ENCODE assay signal across 8 cellular contexts in the genomic region with DNA sequence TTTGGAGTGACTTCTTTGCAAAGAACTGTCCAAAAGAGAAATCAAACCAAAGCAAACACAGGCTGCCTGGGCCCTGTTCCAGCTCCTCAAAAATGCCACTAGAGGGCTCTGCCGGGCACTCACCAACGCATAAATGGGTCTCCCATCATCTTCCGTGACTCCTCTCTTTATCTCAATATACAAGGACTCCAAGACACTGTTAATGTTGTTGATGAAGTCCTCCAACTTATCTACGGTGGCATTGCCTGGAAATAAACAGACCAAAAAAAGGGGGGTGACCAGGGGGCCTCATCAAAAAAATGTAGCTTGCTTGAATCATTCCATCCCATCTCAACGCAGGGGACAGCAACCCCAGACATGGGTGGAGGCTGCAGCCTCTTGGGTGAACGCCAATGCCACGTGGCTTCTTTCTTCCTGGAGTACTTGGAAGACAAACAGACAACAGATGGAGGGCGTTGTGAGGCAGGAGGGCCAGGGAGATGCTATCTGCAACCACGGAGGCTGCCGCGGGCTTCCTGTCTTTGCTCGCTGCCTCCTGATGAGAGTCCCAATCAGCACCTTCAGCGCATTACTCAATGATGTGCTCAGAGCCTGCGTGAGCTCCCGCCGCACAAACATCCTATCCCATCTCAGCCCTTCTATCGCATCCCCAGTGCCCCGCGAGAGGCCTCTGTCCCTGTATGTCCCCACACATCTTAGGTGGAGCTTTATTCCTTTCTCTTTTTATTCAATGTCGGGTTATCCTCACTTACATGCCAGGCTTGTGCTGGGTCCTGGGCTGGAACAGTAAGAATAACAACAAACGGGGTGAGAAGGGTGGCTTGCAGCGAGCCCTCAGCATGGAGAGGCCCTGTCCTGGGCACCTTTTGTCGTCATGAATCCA. TPM values are rescaled to one million over a fixed set of nuclear protein-coding genes. Genes with fewer than 3 reads are reported as not detected.
DNase-seq lines count a peak whose midpoint lies in the region; ATAC-seq and TF ChIP-seq lines count a peak whose summit lies in the region.

No MANE protein-coding gene starts in this region.

- H3K27ac ChIP-seq in PC-9 (no peak overlapping the region), esophagus (ENCODE audit: low read depth in 2 of 2, low read length in 1 of 2) (peak overlapping the region; percentile 82 to 83)

- H3F3A ChIP-seq in PC-9 (ENCODE audit: insufficient read depth, low read depth): peaks cover 8% of the 10 kb centered on the region; the same call in 1 of the 2 replicates

- H2AFZ ChIP-seq in PC-9: no peak overlapping the region

- H3K4me1 Mint-ChIP-seq in activated T-cell treated with anti-CD3 and anti-CD28 coated beads, Interleukin-2, amount 50 U/mL, for 4 hours (ENCODE audit: low read depth): peaks cover 95% of the 10 kb centered on the region
- H3K4me1 Mint-ChIP-seq in naive B cell: peaks cover 79 to 99% (median 93%) of the 10 kb centered on the region in 3 donors

- H3K27ac Mint-ChIP-seq in naive B cell: peak overlapping the region; percentile 78 to 100 (median 94)

- H4K20me1 ChIP-seq in PC-9 (ENCODE audit: insufficient read depth): no peaks in the 10 kb centered on the region

- H3K36me3 ChIP-seq in PC-9 (ENCODE audit: low read depth) (peaks cover 13% of the 10 kb centered on the region; the same call in 1 of the 2 replicates), esophagus (ENCODE audit: control insufficient read depth in 2 of 2, insufficient read depth in 2 of 2, low read length in 1 of 2) (peaks cover 0 to 3% of the 10 kb centered on the region in 2 donors)

- ATAC-seq in activated T-cell treated with anti-CD3 and anti-CD28 coated beads, Interleukin-2, amount 50 U/mL, for 4 hours: peak; percentile 36 to 44
- peak; percentile 21 to 39 for ATAC-seq in naive B cell (ENCODE audit: low read depth in 2 of 2)
- ATAC-seq in GM18511 (IDR thresholded peaks at IDR 0.05; ENCODE audit: unreplicated experiment): no peak

- peaks cover 13% of the 10 kb centered on the region for H3K36me3 Mint-ChIP-seq in activated T-cell treated with anti-CD3 and anti-CD28 coated beads, Interleukin-2, amount 50 U/mL, for 4 hours (ENCODE audit: insufficient read depth)
- no peaks in the 10 kb centered on the region for H3K36me3 Mint-ChIP-seq in naive B cell

- CTCF ChIA-PET in PC-9 (lab: Charles Lee): interaction anchor here (0.6 to 2.3 kb wide), 10 partner anchors 8 to 132 kb away, joined by 3 to 34 read pairs (median 5); partner anchors contain the start of gene NSMCE1

- TF ChIP-seq CTCF in PC-9 (conservative IDR thresholded peaks at IDR 0.05): peak; percentile 93

- peak overlapping the region; percentile 79 for H3K4me3 Mint-ChIP-seq in activated T-cell treated with anti-CD3 and anti-CD28 coated beads, Interleukin-2, amount 50 U/mL, for 4 hours
- peak overlapping the region; percentile 67 to 90 (median 86) for H3K4me3 Mint-ChIP-seq in naive B cell

- H3K27me3 ChIP-seq in PC-9 (ENCODE audit: insufficient read depth, low read depth) (no peaks in the 10 kb centered on the region), esophagus (ENCODE audit: control insufficient read depth in 1 of 2, insufficient read depth in 2 of 2, low read length in 2 of 2) (no peaks in the 10 kb centered on the region)

- WGBS in esophagus, 2 donors: 39 to 41% methylated on average over 22 to 23 of the region's 23 CpGs

- H3K4me1 ChIP-seq in PC-9 (replicated peaks; ENCODE audit: insufficient read depth) (no peaks in the 10 kb centered on the region), esophagus (ENCODE audit: control insufficient read depth in 2 of 2, insufficient read depth in 2 of 2, low read length in 1 of 2) (peaks cover 7 to 35% of the 10 kb centered on the region in 2 donors)

- DNase-seq in CD1c-positive myeloid dendritic cell (ENCODE audit: extremely low spot score) (peak; percentile 62), HUDEP-2 (lab: John Stamatoyannopoulos, UW; ENCODE audit: unreplicated experiment in 76 of 76) (peak; percentile 34 to 99 (median 97)), PC-9 (peak; percentile 58 to 88), naive B cell (peak; percentile 59)
- DNase-seq in activated T-cell treated with anti-CD3 and anti-CD28 coated beads, Interleukin-2, amount 50 U/mL, for 4 hours: peak; percentile 79
- peak; percentile 67 to 87 for DNase-seq in stimulated activated CD8-positive, alpha-beta memory T cell treated with anti-CD3 and anti-CD28 coated beads, Interleukin-7, amount 100 ng/mL, for 48 hours (ENCODE audit: extremely low read depth in 1 of 2, low read depth in 1 of 2)

- peaks cover 7% of the 10 kb centered on the region; the same call in 1 of the 2 replicates for H3K79me2 ChIP-seq in PC-9 (ENCODE audit: low read depth)

- H3K4me3 ChIP-seq in PC-9 (no peak overlapping the region), esophagus (ENCODE audit: low read depth in 1 of 2, low read length in 2 of 2) (no peak overlapping the region)

- H3K9me2 ChIP-seq in PC-9 (ENCODE audit: insufficient read depth): no peaks in the 10 kb centered on the region

- POLR2A ChIA-PET in PC-9 (lab: Charles Lee; ENCODE audit: unreplicated experiment): no interaction called here

- no TSS peak for BruUV-seq in PC-9 (replicated peaks; lab: Mats Ljungman, UMichigan)

- no peak overlapping the region for H3K4me2 ChIP-seq in PC-9

- H3K27me3 Mint-ChIP-seq in activated T-cell treated with anti-CD3 and anti-CD28 coated beads, Interleukin-2, amount 50 U/mL, for 4 hours (ENCODE audit: low read depth): no peaks in the 10 kb centered on the region
- no peaks in the 10 kb centered on the region for H3K27me3 Mint-ChIP-seq in naive B cell

- no peaks in the 10 kb centered on the region for H3K9me3 Mint-ChIP-seq in activated T-cell treated with anti-CD3 and anti-CD28 coated beads, Interleukin-2, amount 50 U/mL, for 4 hours
- H3K9me3 Mint-ChIP-seq in naive B cell: no peaks in the 10 kb centered on the region

- no peaks in the 10 kb centered on the region for H3K9me3 ChIP-seq in PC-9 (ENCODE audit: insufficient read depth, low read depth)
- no peaks in the 10 kb centered on the region for H3K9me3 ChIP-seq in esophagus (ENCODE audit: control insufficient read depth in 2 of 2, insufficient read depth in 1 of 2, low read depth in 1 of 2, low read length in 1 of 2)

- intact Hi-C loops in PC-9 (cut with micrococcal nuclease; ENCODE audit: unreplicated experiment): loop anchor here (1.0 to 2.0 kb wide), 5 partner anchors 56 to 222 kb away; no protein-coding TSS in a partner anchor

RNA-seq across cellular contexts. Expression of gene KDM8, which starts 32.0 kb away (rescaled TPM):
- 5.1 and 7.2 TPM in 2 replicates for total RNA-seq in PC-9 (2021)
- total RNA-seq in activated T-cell treated with anti-CD3 and anti-CD28 coated beads, Interleukin-2, amount 50 U/mL, for 4 hours: 10 to 100 TPM in 1 of 3 donors, 1 to 10 TPM in 2; 8.8 to 10.7 (median 8.9) TPM
- polyA plus RNA-seq in esophagus: 1 to 10 TPM; 2.6 to 3.7 TPM
- 1 to 10 TPM in 5 of 6 donors, not detected in 1; 2.9 to 8.2 (median 4.2) TPM for polyA plus RNA-seq in naive B cell (ENCODE audit: low read depth in 6 of 6)

RNA-seq across cellular contexts. Expression of gene NSMCE1, which starts 33.3 kb away (rescaled TPM):
- 114 and 121 TPM in 2 replicates for total RNA-seq in PC-9 (2021)
- 100 to 1,000 TPM; 109 to 111 (median 111) TPM for total RNA-seq in activated T-cell treated with anti-CD3 and anti-CD28 coated beads, Interleukin-2, amount 50 U/mL, for 4 hours
- polyA plus RNA-seq in esophagus (10 to 100 TPM; 29.0 to 47.1 TPM), naive B cell (ENCODE audit: low read depth in 6 of 6) (100 to 1,000 TPM; 178 to 217 (median 195) TPM)
